ENCODE assay signal across 7 cellular contexts in genomic region chr20:36573798-36574277, GRCh38. TPM values are rescaled to one million over a fixed set of nuclear protein-coding genes. Genes with fewer than 3 reads are reported as not detected.
DNase-seq lines count a peak whose midpoint lies in the region; ATAC-seq and TF ChIP-seq lines count a peak whose summit lies in the region.

No MANE protein-coding gene starts in this region.

- H3K27me3 Mint-ChIP-seq in activated naive CD4-positive, alpha-beta T cell treated with anti-CD3 and anti-CD28 coated beads for 36 hours (ENCODE audit: low read depth), result no peaks in the 10 kb centered on the region
- H3K27me3 Mint-ChIP-seq in progenitor cell of endocrine pancreas, result no peaks in the 10 kb centered on the region

- peaks cover 16% of the 10 kb centered on the region for H3K36me3 Mint-ChIP-seq in activated naive CD4-positive, alpha-beta T cell treated with anti-CD3 and anti-CD28 coated beads for 36 hours (ENCODE audit: low read depth)
- peaks cover under 1% of the 10 kb centered on the region for H3K36me3 Mint-ChIP-seq in progenitor cell of endocrine pancreas (ENCODE audit: insufficient read depth)

- intact Hi-C loops in activated naive CD4-positive, alpha-beta T cell treated with anti-CD3 and anti-CD28 coated beads for 36 hours (cut with micrococcal nuclease), result loop anchor here (1.0 to 5.0 kb wide), 6 partner anchors 18 to 622 kb away; partner anchors contain the start of genes RAB5IF and SCAND1
- intact Hi-C loops in heart left ventricle (cut with DNase I), result loop anchor here in 1 of 10 donors (5.0 kb wide), 1 partner anchor 33 kb away; the partner anchor contains the start of gene RAB5IF

- H3K9me3 Mint-ChIP-seq in activated naive CD4-positive, alpha-beta T cell treated with anti-CD3 and anti-CD28 coated beads for 36 hours, result no peaks in the 10 kb centered on the region
- no peaks in the 10 kb centered on the region for H3K9me3 Mint-ChIP-seq in progenitor cell of endocrine pancreas (ENCODE audit: low read depth)

- 0 to 1% (median 1%) methylated on average over 1 to 42 of the region's 42 CpGs for WGBS in heart left ventricle, 4 donors

- DNase-seq in NB4 (ENCODE audit: low read depth) (peak; percentile 86), heart left ventricle (peak in 4 of 5 donors; percentile 33 to 58 (median 48)), progenitor cell of endocrine pancreas (ENCODE audit: low spot score, unreplicated experiment) (peak; percentile 38)
- peak; percentile 35 for DNase-seq in activated naive CD4-positive, alpha-beta T cell treated with anti-CD3 and anti-CD28 coated beads for 36 hours

- peaks cover 0 to 5% (median 2%) of the 10 kb centered on the region in 9 donors for H3K36me3 ChIP-seq in heart left ventricle

- H3K4me3 Mint-ChIP-seq in activated naive CD4-positive, alpha-beta T cell treated with anti-CD3 and anti-CD28 coated beads for 36 hours, result peak overlapping the region; percentile 91
- H3K4me3 Mint-ChIP-seq in progenitor cell of endocrine pancreas (ENCODE audit: low read depth), result peak overlapping the region; percentile 93

- CTCF ChIA-PET in activated naive CD4-positive, alpha-beta T cell treated with anti-CD3 and anti-CD28 coated beads for 36 hours (lab: Charles Lee), result interaction anchor here (0.6 to 1.4 kb wide), 5 partner anchors 11 to 485 kb away, joined by 3 to 4 read pairs (median 3); partner anchors contain the start of gene RAB5IF

- peak overlapping the region; percentile 79 for H3K4me3 ChIP-seq in NB4 (ENCODE audit: low read depth, low read length)
- H3K4me3 ChIP-seq in heart left ventricle, result peak overlapping the region; percentile 63 to 96 (median 82)

- TF ChIP-seq POLR2A in NB4 (IDR thresholded peaks at IDR 0.05; ENCODE audit: extremely low read depth, insufficient read length), result peak; percentile 23
- no peak for TF ChIP-seq POLR2A in heart left ventricle (IDR thresholded peaks at IDR 0.05)

- peaks cover 0 to 38% (median 25%) of the 10 kb centered on the region in 12 donors for H3K4me1 ChIP-seq in heart left ventricle

- TF ChIP-seq CTCF in NB4 (IDR thresholded peaks at IDR 0.05; ENCODE audit: low read depth, low read length) (no peak), heart left ventricle (IDR thresholded peaks at IDR 0.05) (no peak), progenitor cell of endocrine pancreas (IDR thresholded peaks at IDR 0.05; ENCODE audit: unreplicated experiment) (peak; percentile 3)

- no peaks in the 10 kb centered on the region for H3K27me3 ChIP-seq in heart left ventricle

- H3K4me1 Mint-ChIP-seq in activated naive CD4-positive, alpha-beta T cell treated with anti-CD3 and anti-CD28 coated beads for 36 hours (ENCODE audit: low read depth), result peaks cover 37% of the 10 kb centered on the region
- H3K4me1 Mint-ChIP-seq in progenitor cell of endocrine pancreas (ENCODE audit: low read depth), result peaks cover 37% of the 10 kb centered on the region

- peak overlapping the region; percentile 63 for H3K27ac Mint-ChIP-seq in activated naive CD4-positive, alpha-beta T cell treated with anti-CD3 and anti-CD28 coated beads for 36 hours
- peak overlapping the region; percentile 90 for H3K27ac Mint-ChIP-seq in progenitor cell of endocrine pancreas

- peak overlapping the region; percentile 75 to 93 (median 89) for H3K27ac ChIP-seq in heart left ventricle

- ATAC-seq in GM19023 (IDR thresholded peaks at IDR 0.05; ENCODE audit: unreplicated experiment) (peak; percentile 11), heart left ventricle (peak in 3 of 4 donors; percentile 4 to 29 (median 10)), GM21526 (IDR thresholded peaks at IDR 0.05; ENCODE audit: low FRiP score, unreplicated experiment) (no peak), GM21528 (IDR thresholded peaks at IDR 0.05; ENCODE audit: low FRiP score, unreplicated experiment) (no peak)

- no peaks in the 10 kb centered on the region for H3K9me3 ChIP-seq in heart left ventricle

RNA-seq across cellular contexts. Expression of gene TGIF2, which starts 0.4 kb away (rescaled TPM):
- 10 to 100 TPM; 32.2 to 33.6 TPM for total RNA-seq in activated naive CD4-positive, alpha-beta T cell treated with anti-CD3 and anti-CD28 coated beads for 36 hours
- total RNA-seq in heart left ventricle (10 to 100 TPM in 3 of 9 donors, 1 to 10 TPM in 6; 4.5 to 14.9 (median 8.2) TPM), progenitor cell of endocrine pancreas (121 and 140 TPM in 2 replicates)
- polyA plus RNA-seq in heart left ventricle, result 1 to 10 TPM; 2.1 to 5.4 TPM

RNA-seq across cellular contexts. Expression of gene RAB5IF, which starts 31.7 kb away (rescaled TPM):
- total RNA-seq in activated naive CD4-positive, alpha-beta T cell treated with anti-CD3 and anti-CD28 coated beads for 36 hours, result 10 to 100 TPM; 79.8 to 85.9 TPM
- total RNA-seq in heart left ventricle (10 to 100 TPM; 35.5 to 87.7 (median 63.1) TPM), progenitor cell of endocrine pancreas (58.8 and 59.6 TPM in 2 replicates)
- 100 to 1,000 TPM in 1 of 2 donors, 10 to 100 TPM in 1; 58.1 to 101 TPM for polyA plus RNA-seq in heart left ventricle

RNA-seq across cellular contexts. Expression of gene MYL9, which starts 32.5 kb away (rescaled TPM):
- total RNA-seq in activated naive CD4-positive, alpha-beta T cell treated with anti-CD3 and anti-CD28 coated beads for 36 hours, result not detected
- total RNA-seq in heart left ventricle (1,000 to 10,000 TPM in 7 of 9 donors, 100 to 1,000 TPM in 2; 521 to 2,387 (median 1,751) TPM), progenitor cell of endocrine pancreas (31.0 and 46.0 TPM in 2 replicates)
- polyA plus RNA-seq in heart left ventricle, result 1,000 to 10,000 TPM in 1 of 2 donors, 100 to 1,000 TPM in 1; 452 to 1,748 TPM

Comparison
In these comparisons a context has a peak if more than half of its experiments do, and no peak if none do; other contexts are left out.
1. ATAC-seq: peak in GM19023 (single experiment) and heart left ventricle (3 of 4); none in GM21526 (single experiment) and GM21528 (single experiment).
2. DNase-seq: peak in every context shown above with its lines; median percentile 86 in NB4; 48 in heart left ventricle; 38 in progenitor cell of endocrine pancreas; 35 in activated naive CD4-positive, alpha-beta T cell treated with anti-CD3 and anti-CD28 coated beads for 36 hours.
3. RNA of gene MYL9, which starts 32.5 kb away (total RNA-seq): 521 to 2,387 TPM in heart left ventricle and 31.0 to 46.0 TPM in progenitor cell of endocrine pancreas; not detected in activated naive CD4-positive, alpha-beta T cell treated with anti-CD3 and anti-CD28 coated beads for 36 hours; every median in the first group is over 10 times any median in the second.